8 cellular contexts compared by ENCODE assay signal in the genomic region with DNA sequence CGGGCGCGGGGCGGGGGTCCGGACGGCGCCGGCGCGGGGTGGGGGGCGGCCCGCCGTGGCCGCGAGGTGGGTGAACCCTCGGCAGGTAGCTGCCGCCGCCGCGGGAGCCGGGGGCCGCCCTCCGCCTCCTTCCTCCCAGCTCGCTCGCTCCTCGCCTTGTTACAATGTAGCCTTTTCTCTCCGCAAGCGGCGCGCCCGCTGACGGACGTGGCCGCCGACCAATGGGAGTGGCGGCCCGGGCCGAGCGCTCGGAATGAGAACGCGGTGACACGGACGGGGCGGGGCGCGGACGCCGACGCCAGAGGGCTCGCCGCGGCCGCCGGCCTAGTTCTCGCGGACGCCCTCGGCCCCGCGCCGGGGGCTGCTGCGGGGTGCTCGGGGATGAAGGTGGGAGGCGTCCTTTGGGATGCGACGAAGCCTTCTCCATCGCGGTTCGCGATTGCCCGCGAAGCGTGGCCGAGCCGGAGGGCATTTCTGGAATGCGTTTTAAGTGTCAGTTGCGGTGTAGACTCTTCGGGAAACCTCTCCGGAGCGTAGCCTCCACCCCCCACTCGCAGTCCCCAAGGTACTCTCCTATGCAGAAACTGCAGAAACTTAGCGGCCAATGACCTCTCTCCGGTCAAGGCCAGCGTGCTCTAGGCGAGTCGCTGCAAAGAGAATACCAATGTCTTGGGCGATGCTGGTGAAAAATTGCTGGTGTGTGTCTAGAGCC. TPM values are rescaled to one million over a fixed set of nuclear protein-coding genes. Genes with fewer than 3 reads are reported as not detected.
A peak's percentile ranks its signal among the peaks of the same experiment; 100 is the strongest.
DNase-seq lines count a peak whose midpoint lies in the region; ATAC-seq and TF ChIP-seq lines count a peak whose summit lies in the region.

No MANE protein-coding gene starts in this region.

- peaks cover 11% of the 10 kb centered on the region for H3K9me3 Mint-ChIP-seq in type B pancreatic cell

- intact Hi-C loops in left cardiac atrium (cut with DNase I) (loop anchor here in 1 of 2 donors (2.0 kb wide), 1 partner anchor 34 kb away; no protein-coding TSS in a partner anchor), posterior cingulate gyrus (cut with DNase I) (loop anchor here (2.0 kb wide), 1 partner anchor 32 kb away; no protein-coding TSS in a partner anchor)

- ATAC-seq in GM18498 (IDR thresholded peaks at IDR 0.05; ENCODE audit: unreplicated experiment) (peak; percentile 99), HG02885 (IDR thresholded peaks at IDR 0.05; ENCODE audit: poor library complexity, unreplicated experiment) (peak; percentile 98), left cardiac atrium (peak; percentile 97 to 99)

- H3K4me1 Mint-ChIP-seq in type B pancreatic cell (ENCODE audit: unreplicated experiment) = peaks cover 35% of the 10 kb centered on the region

- peaks cover 34% of the 10 kb centered on the region for H3K27me3 Mint-ChIP-seq in type B pancreatic cell

- DNase-seq in NCI-H1694 (lab: John Stamatoyannopoulos, UW) (peak; percentile 73), T-helper 1 cell (peak; percentile 84 to 95 (median 85)), amniotic stem cell (lab: John Stamatoyannopoulos, UW) (peak; percentile 87), left cardiac atrium (peak; percentile 96), posterior cingulate gyrus (peak; percentile 87 to 99 (median 94)), type B pancreatic cell (ENCODE audit: extremely low spot score, unreplicated experiment) (peak; percentile 98)

- H3K4me3 Mint-ChIP-seq in type B pancreatic cell = peak overlapping the region; percentile 97

- H3K27ac Mint-ChIP-seq in type B pancreatic cell = peak overlapping the region; percentile 95

- H3K36me3 Mint-ChIP-seq in type B pancreatic cell = peaks cover 10% of the 10 kb centered on the region

- no peak for TF ChIP-seq CTCF in type B pancreatic cell (conservative IDR thresholded peaks at IDR 0.05)

RNA-seq across cellular contexts. Expression of a gene that starts 0.7 kb away (rescaled TPM):
- 10 to 100 TPM; 16.1 to 16.3 TPM for total RNA-seq in left cardiac atrium
- 13.6 and 24.0 TPM in 2 replicates for total RNA-seq in type B pancreatic cell (ENCODE audit: low replicate concordance)

Comparison
In these comparisons a context has a peak if more than half of its experiments do, and no peak if none do; other contexts are left out.
1. Peak in every context shown above with its lines: DNase-seq and ATAC-seq.